Comparison of ENCODE assay signal across 16 cellular contexts in genomic region chr6:157868835-157869234, GRCh38.
"Had no signal": no experiment of that assay in that cellular context is flagged by ENCODE, and none has a peak within 500 bp of the region (broad histone marks: within the 10 kb centered on the region; RNA-seq: fewer than 3 reads in every experiment).

No MANE protein-coding gene starts in this region.

- H3K9ac ChIP-seq: parathyroid adenoma had no signal

- H3K9me3 ChIP-seq: ascending aorta, breast epithelium, tibial nerve, vagina had no signal

- H3K4me1 ChIP-seq: parathyroid adenoma had no signal

- DNase-seq: activated CD4-positive, alpha-beta T cell treated with anti-CD3 and anti-CD28 coated beads, Interleukin-2, amount 50 U/mL, for 1 hour; activated naive CD4-positive, alpha-beta T cell treated with Interleukin-2 at 50 U/mL for 16 hours; activated T-cell treated with anti-CD3 and anti-CD28 coated beads for 4 hours; glutamatergic neuron; immature natural killer cell; mammary epithelial cell; naive thymus-derived CD8-positive, alpha-beta T cell; stimulated activated CD4-positive, alpha-beta T cell treated with anti-CD3 and anti-CD28 coated beads, Interleukin-4, amount 100 ng/mL, for 24 hours; stimulated activated naive CD4-positive, alpha-beta T cell; SW 1271 had no signal

- H3K27me3 ChIP-seq: ascending aorta, breast epithelium, tibial nerve, vagina had no signal

- ATAC-seq: naive thymus-derived CD8-positive, alpha-beta T cell had no signal

- H3K27ac ChIP-seq: ascending aorta, parathyroid adenoma, skin epidermis, tibial nerve, vagina had no signal

- H3K36me3 ChIP-seq: breast epithelium had no signal

- H3K4me3 ChIP-seq: ascending aorta, breast epithelium, skin epidermis, tibial nerve, vagina had no signal
